Comparison of ENCODE assay signal across 17 cellular contexts in the genomic region with DNA sequence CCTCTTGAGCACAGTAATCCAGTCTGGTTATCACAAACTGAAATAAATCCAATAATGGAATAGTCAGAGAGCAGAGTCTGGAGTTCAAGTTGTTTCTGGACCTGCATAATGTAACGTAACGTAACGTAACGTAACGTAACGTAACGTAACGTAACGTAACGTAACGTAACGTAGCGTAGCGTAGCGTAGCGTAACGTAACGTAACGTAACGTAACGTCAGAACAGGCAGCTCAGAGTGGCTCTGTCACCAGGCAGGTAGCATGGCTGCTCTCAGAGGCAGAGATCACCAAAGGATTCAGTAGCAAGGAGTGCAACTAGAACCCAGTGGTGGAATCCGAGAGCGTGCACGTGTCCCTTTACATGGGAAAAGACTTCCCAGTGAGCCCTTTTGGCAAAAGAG.
"Had no signal": no experiment of that assay in that cellular context is flagged by ENCODE, and none has a peak within 500 bp of the region (broad histone marks: within the 10 kb centered on the region; RNA-seq: fewer than 3 reads in every experiment).

No MANE protein-coding gene starts in this region.

- H3K9me3 ChIP-seq: breast epithelium, lower lobe of right lung, ovary, tibial nerve, uterus had no signal

- H3K36me3 ChIP-seq: breast epithelium, lower lobe of right lung, ovary, tibial nerve, uterus had no signal

- H3K27ac Mint-ChIP-seq: activated naive CD8-positive, alpha-beta T cell treated with anti-CD3 and anti-CD28 coated beads for 36 hours; activated T-cell treated with anti-CD3 and anti-CD28 coated beads, Interleukin-2, amount 50 U/mL, for 72 hours; effector memory CD8-positive, alpha-beta T cell; mesothelial cell of epicardium; stimulated activated memory B cell treated with anti-CD40 and anti-IgM and Interleukin-4, amounts not matched to agents 10 μg/mL and 1 μg/mL and 100 μg/mL, for 72 hours; T-helper 17 cell; WTC11 had no signal

- ATAC-seq: activated T-cell treated with anti-CD3 and anti-CD28 coated beads, Interleukin-2, amount 50 U/mL, for 72 hours; effector memory CD8-positive, alpha-beta T cell; left cardiac atrium; lower lobe of right lung; stimulated activated memory B cell treated with anti-CD40 and anti-IgM and Interleukin-4, amounts not matched to agents 10 μg/mL and 1 μg/mL and 100 μg/mL, for 72 hours; T-helper 17 cell; WTC11 had no signal

- H3K4me3 ChIP-seq: breast epithelium, lower lobe of right lung, ovary, tibial nerve, uterus had no signal

- DNase-seq: activated CD4-positive, alpha-beta T cell treated with anti-CD3 and anti-CD28 coated beads for 4 hours; activated CD8-positive, alpha-beta memory T cell treated with anti-CD3 and anti-CD28 coated beads, Interleukin-2, amount 50 U/mL, for 48 hours; activated naive CD8-positive, alpha-beta T cell treated with anti-CD3 and anti-CD28 coated beads for 36 hours; activated T-cell treated with anti-CD3 and anti-CD28 coated beads, Interleukin-2, amount 50 U/mL, for 72 hours; anterior cingulate cortex; effector memory CD8-positive, alpha-beta T cell; left cardiac atrium; lower lobe of right lung; ovary; stimulated activated CD4-positive, alpha-beta T cell treated with anti-CD3 and anti-CD28 coated beads, Interleukin-2, amount 100 ng/mL, for 48 hours; T-helper 17 cell; uterus had no signal

- H3K27ac ChIP-seq: lower lobe of right lung, ovary, tibial nerve, uterus had no signal

- H3K27me3 Mint-ChIP-seq: activated naive CD8-positive, alpha-beta T cell treated with anti-CD3 and anti-CD28 coated beads for 36 hours; effector memory CD8-positive, alpha-beta T cell; T-helper 17 cell had no signal

- H3K9me3 Mint-ChIP-seq: effector memory CD8-positive, alpha-beta T cell; mesothelial cell of epicardium; stimulated activated memory B cell treated with anti-CD40 and anti-IgM and Interleukin-4, amounts not matched to agents 10 μg/mL and 1 μg/mL and 100 μg/mL, for 72 hours had no signal

- H3K4me3 Mint-ChIP-seq: activated naive CD8-positive, alpha-beta T cell treated with anti-CD3 and anti-CD28 coated beads for 36 hours; activated T-cell treated with anti-CD3 and anti-CD28 coated beads, Interleukin-2, amount 50 U/mL, for 72 hours; effector memory CD8-positive, alpha-beta T cell; mesothelial cell of epicardium; stimulated activated memory B cell treated with anti-CD40 and anti-IgM and Interleukin-4, amounts not matched to agents 10 μg/mL and 1 μg/mL and 100 μg/mL, for 72 hours; T-helper 17 cell; WTC11 had no signal

- H3K27me3 ChIP-seq: breast epithelium, ovary, tibial nerve, uterus had no signal

- H3K36me3 Mint-ChIP-seq: activated naive CD8-positive, alpha-beta T cell treated with anti-CD3 and anti-CD28 coated beads for 36 hours; mesothelial cell of epicardium; stimulated activated memory B cell treated with anti-CD40 and anti-IgM and Interleukin-4, amounts not matched to agents 10 μg/mL and 1 μg/mL and 100 μg/mL, for 72 hours had no signal

- H3K4me1 ChIP-seq: uterus had no signal

- H3K4me1 Mint-ChIP-seq: activated naive CD8-positive, alpha-beta T cell treated with anti-CD3 and anti-CD28 coated beads for 36 hours; stimulated activated memory B cell treated with anti-CD40 and anti-IgM and Interleukin-4, amounts not matched to agents 10 μg/mL and 1 μg/mL and 100 μg/mL, for 72 hours; WTC11 had no signal
